Comparison of ENCODE assay signal across 8 cellular contexts in genomic region chr4:55125087-55125721, GRCh38. TPM values are rescaled to one million over a fixed set of nuclear protein-coding genes. Genes with fewer than 3 reads are reported as not detected.
A peak's percentile ranks its signal among the peaks of the same experiment; 100 is the strongest.
DNase-seq lines count a peak whose midpoint lies in the region; ATAC-seq and TF ChIP-seq lines count a peak whose summit lies in the region.

Gene KDR, minus strand, starts transcription at chr4:55125595. Its CDS starts 302 bp downstream, at chr4:55125293.

- WGBS in right cardiac atrium, result under 1% methylated on average over 57 of the region's 57 CpGs

- DNase-seq in HT1080 (ENCODE audit: low read depth) (peak; percentile 12), adipocyte (ENCODE audit: low read depth) (peak; percentile 30), right cardiac atrium (peak; percentile 43 to 85 (median 77)), skeletal muscle cell (ENCODE audit: low read depth) (no peak), GM19238 (ENCODE audit: insufficient read length, low spot score) (no peak), WERI-Rb-1 (no peak), HuH-7 (ENCODE audit: low spot score) (no peak)

- H3K9ac ChIP-seq in adipocyte (ENCODE audit: low read length), result no peak within 1 kb of the TSS

- peaks cover 5% of the 10 kb centered on the region for H3K9me3 ChIP-seq in adipocyte (ENCODE audit: control insufficient read depth, low read length)
- H3K9me3 ChIP-seq in right cardiac atrium (ENCODE audit: control insufficient read depth, low read length), result no peaks in the 10 kb centered on the region
- no peaks in the 10 kb centered on the region for H3K9me3 ChIP-seq in WERI-Rb-1 (ENCODE audit: severe bottlenecking)

- H3K4me3 ChIP-seq in adipocyte (ENCODE audit: low read length) (peak within 1 kb of the TSS; percentile 73), right cardiac atrium (ENCODE audit: low read length) (peak within 1 kb of the TSS; percentile 82), skeletal muscle cell (ENCODE audit: low read depth, low read length) (peak within 1 kb of the TSS; percentile 69), WERI-Rb-1 (ENCODE audit: low read depth, low read length) (no peak within 1 kb of the TSS)

- H3K4me1 ChIP-seq in adipocyte (ENCODE audit: control insufficient read depth, insufficient read depth, low read length), result peaks cover 3% of the 10 kb centered on the region
- H3K4me1 ChIP-seq in right cardiac atrium (ENCODE audit: control insufficient read depth, insufficient read depth, low read length), result no peaks in the 10 kb centered on the region

- no peak for TF ChIP-seq CTCF in WERI-Rb-1 (IDR thresholded peaks at IDR 0.05; ENCODE audit: low read depth, low read length)

- intact Hi-C loops in right cardiac atrium (cut with DNase I), result loop anchor here in 1 of 4 donors (10.0 kb wide), 1 partner anchor 50 kb away; no protein-coding TSS in a partner anchor

- H3K36me3 ChIP-seq in adipocyte (ENCODE audit: control insufficient read depth, insufficient read depth, low read length, severe bottlenecking), result no peaks in the 10 kb centered on the region
- no peaks in the 10 kb centered on the region for H3K36me3 ChIP-seq in WERI-Rb-1

- H3K27me3 ChIP-seq in adipocyte (replicated peaks; ENCODE audit: control insufficient read depth, insufficient read depth, low read length) (peaks cover 31% of the 10 kb centered on the region), right cardiac atrium (ENCODE audit: control insufficient read depth, insufficient read depth) (no peaks in the 10 kb centered on the region), WERI-Rb-1 (ENCODE audit: insufficient read depth, low read depth, severe bottlenecking) (peaks cover 68% of the 10 kb centered on the region)

- peak; percentile 96 for ATAC-seq in right cardiac atrium
- no peak for ATAC-seq in HG03342 (IDR thresholded peaks at IDR 0.05; ENCODE audit: unreplicated experiment)

- peak within 1 kb of the TSS; percentile 91 for H3K27ac ChIP-seq in right cardiac atrium (ENCODE audit: low read length)
- no peak within 1 kb of the TSS for H3K27ac ChIP-seq in WERI-Rb-1

RNA-seq across cellular contexts. Expression of gene KDR, which starts in this region (rescaled TPM):
- 0.17 and 0.58 TPM in 2 replicates for total RNA-seq in HT1080 (2014; rRNA removed; shearing (Covaris generic))
- polyA plus RNA-seq in HT1080 (2015; cell fraction: cytosol; rRNA removed), result 0.07 and 0.08 TPM in 2 replicates
- 0.23 and 0.49 TPM in 2 replicates for polyA plus RNA-seq in HT1080 (2015; cell fraction: nucleus; rRNA removed)
- total RNA-seq in right cardiac atrium, result 10 to 100 TPM; 13.6 to 20.9 (median 17.2) TPM
- 10.5 TPM for polyA plus RNA-seq in right cardiac atrium

Comparison
In these comparisons a context has a peak if more than half of its experiments do, and no peak if none do; other contexts are left out.
1. Peak in DNase-seq in HT1080; RNA of the gene not detected or under 1 TPM.
2. DNase-seq: peak in adipocyte (single experiment) and right cardiac atrium (3 of 3); none in skeletal muscle cell (single experiment), GM19238 (single experiment), WERI-Rb-1 (single experiment) and HuH-7 (single experiment).